In genomic region chr21:39175154-39175553, GRCh38 we compare ENCODE assay signal across 2 cellular contexts.
TF ChIP-seq lines count a peak whose summit lies in the region.

No MANE protein-coding gene starts in this region.

TF ChIP-seq in liver, 16 proteins besides CTCF, POLR2A, EP300 and RAD21 (continued from another document):
- TF ChIP-seq SP1 (IDR thresholded peaks at IDR 0.05) = no peak
- no peak for TF ChIP-seq FOXA1 (IDR thresholded peaks at IDR 0.05)
- no peak for TF ChIP-seq MAX (IDR thresholded peaks at IDR 0.05)
- no peak for TF ChIP-seq FOXA2 (IDR thresholded peaks at IDR 0.05)
- TF ChIP-seq ATF3 (IDR thresholded peaks at IDR 0.05) = no peak
- TF ChIP-seq YY1 (IDR thresholded peaks at IDR 0.05) = no peak
- no peak for TF ChIP-seq EGR1 (IDR thresholded peaks at IDR 0.05; ENCODE audit: low read depth in 2 of 2)
- TF ChIP-seq ZBTB33 (IDR thresholded peaks at IDR 0.05) = no peak
- TF ChIP-seq NR2F2 (IDR thresholded peaks at IDR 0.05) = no peak
TF ChIP-seq in liver: peak in this region for 0.

TF ChIP-seq in WTC11, 78 proteins besides CTCF, POLR2A, EP300 and RAD21 (continued from another document):
- no peak for TF ChIP-seq ZNF263 (CRISPR knock-in tag; IDR thresholded peaks at IDR 0.05; ENCODE audit: low read depth)
- TF ChIP-seq MAX (CRISPR knock-in tag; IDR thresholded peaks at IDR 0.05) = no peak
- no peak for TF ChIP-seq ZBTB43 (CRISPR knock-in tag; IDR thresholded peaks at IDR 0.05)
- no peak for TF ChIP-seq NR1H2 (CRISPR knock-in tag; IDR thresholded peaks at IDR 0.05)
- TF ChIP-seq MXD4 (CRISPR knock-in tag; IDR thresholded peaks at IDR 0.05; ENCODE audit: borderline replicate concordance) = no peak
- no peak for TF ChIP-seq ARID4B (CRISPR knock-in tag; IDR thresholded peaks at IDR 0.05; ENCODE audit: borderline replicate concordance)
- TF ChIP-seq ZNF317 (CRISPR knock-in tag; IDR thresholded peaks at IDR 0.05; ENCODE audit: borderline replicate concordance, low read depth) = no peak
- no peak for TF ChIP-seq ZSCAN18 (CRISPR knock-in tag; IDR thresholded peaks at IDR 0.05)
